20 cellular contexts compared by ENCODE assay signal in genomic region chr4:162102713-162103112, GRCh38.
DNase-seq lines count a peak whose midpoint lies in the region; ATAC-seq, FAIRE-seq and TF ChIP-seq lines count a peak whose summit lies in the region.
"Had no signal": no experiment of that assay in that cellular context is flagged by ENCODE, and none has a peak within 500 bp of the region (broad histone marks: within the 10 kb centered on the region; RNA-seq: fewer than 3 reads in every experiment).

No MANE protein-coding gene starts in this region.

- H3K79me1 ChIP-seq in IMR-90 (ENCODE audit: low read depth in 1 of 2, low read length in 2 of 2): no peaks in the 10 kb centered on the region

- TF ChIP-seq POLR2A in A549 (IDR thresholded peaks at IDR 0.05; ENCODE audit: low read length) (no peak), IMR-90 (IDR thresholded peaks at IDR 0.05; ENCODE audit: low read depth, low read length) (no peak)

- H3K23ac ChIP-seq in IMR-90 (ENCODE audit: low read depth, low read length): no peak overlapping the region

- intact Hi-C loops in IMR-90 (cut with micrococcal nuclease): no loop called here

- POLR2A ChIA-PET in A549 (lab: Yijun Ruan, JAX) (no interaction called here), IMR-90 (lab: Charles Lee; ENCODE audit: unreplicated experiment) (no interaction called here)

- ATAC-seq in A549 (no peak), IMR-90 (ENCODE audit: low read depth) (no peak)

- no peak overlapping the region for H2BK15ac ChIP-seq in IMR-90 (ENCODE audit: low read depth, low read length)

- H3K27ac ChIP-seq in A549 (no peak overlapping the region), HUES48 (ENCODE audit: low read depth, low read length) (peak overlapping the region; percentile 50), IMR-90 (ENCODE audit: insufficient read depth, low read length) (no peak overlapping the region), small intestine (ENCODE audit: low read depth in 1 of 2, low read length in 1 of 2) (no peak overlapping the region)

- DNase-seq in A549 (ENCODE audit: low read depth in 1 of 2, low spot score in 1 of 2) (no peak), IMR-90 (no peak), small intestine (no peak), NCI-H748 (lab: John Stamatoyannopoulos, UW; ENCODE audit: unreplicated experiment) (no peak), pons (ENCODE audit: low spot score) (no peak)
- no peak for DNase-seq in activated naive CD4-positive, alpha-beta T cell treated with anti-CD3 and anti-CD28 coated beads, Interleukin-2, amount 50 U/mL, for 16 hours
- DNase-seq: 8988T; C1 segment of cervical spinal cord; Calu3; CD4-positive, alpha-beta memory T cell; COR-L47; DMS53; DMS79 treated with DMSO at 0.1 percent for 48 hours; GF-D8; GOT3; H7; HCEC 1CT had no signal

- H3K9ac ChIP-seq in HUES48 (ENCODE audit: low read depth, low read length) (no peak overlapping the region), IMR-90 (ENCODE audit: low read depth, low read length) (no peak overlapping the region)

- no peak overlapping the region for H3K56ac ChIP-seq in IMR-90 (ENCODE audit: extremely low read depth, insufficient read depth, low read length)

- dilution Hi-C loops in IMR-90 (cut with HindIII; ENCODE audit: low sequenced_read_pairs, unreplicated experiment): no loop called here

- no peak for TF ChIP-seq RAD21 in A549 (conservative IDR thresholded peaks at IDR 0.05 in 1 of 2, IDR thresholded peaks at IDR 0.05 in 1 of 2)
- TF ChIP-seq RAD21 in IMR-90 (IDR thresholded peaks at IDR 0.05; ENCODE audit: low read length): no peak

- no peak overlapping the region for H4K91ac ChIP-seq in IMR-90 (ENCODE audit: insufficient read depth, low read depth, low read length)

- H3K14ac ChIP-seq in IMR-90 (replicated peaks; ENCODE audit: low read depth, low read length): no peak overlapping the region

- no peak for TF ChIP-seq EP300 in A549 (IDR thresholded peaks at IDR 0.05)

- H2AFZ ChIP-seq in IMR-90 (replicated peaks; ENCODE audit: low read length, poor library complexity): no peak overlapping the region

- no peaks in the 10 kb centered on the region for H3K4me1 ChIP-seq in A549
- H3K4me1 ChIP-seq in HUES48 (ENCODE audit: control insufficient read depth, insufficient read depth, low read length): peaks cover 48% of the 10 kb centered on the region
- no peaks in the 10 kb centered on the region for H3K4me1 ChIP-seq in IMR-90 (ENCODE audit: control insufficient read depth, insufficient read depth, low read length)
- H3K4me1 ChIP-seq in small intestine (ENCODE audit: control insufficient read depth in 2 of 2, insufficient read depth in 1 of 2, low read depth in 1 of 2, low read length in 1 of 2): no peaks in the 10 kb centered on the region

- no peaks in the 10 kb centered on the region for H3K9me1 ChIP-seq in IMR-90 (ENCODE audit: insufficient read depth, low read length)

- no peak overlapping the region for H2AK9ac ChIP-seq in IMR-90 (replicated peaks; ENCODE audit: low read depth, low read length, poor library complexity)

- H3K9me3 ChIP-seq in A549: no peaks in the 10 kb centered on the region
- H3K9me3 ChIP-seq in HUES48 (ENCODE audit: control insufficient read depth, insufficient read depth, low read length): no peaks in the 10 kb centered on the region; the same call in 1 of the 2 replicates
- 0 out of 2 replicates have a peak, but pooled peaks cover 2% of the 10 kb centered on the region for H3K9me3 ChIP-seq in IMR-90 (ENCODE audit: control insufficient read depth, insufficient read depth, low read length)
- no peaks in the 10 kb centered on the region for H3K9me3 ChIP-seq in small intestine (ENCODE audit: control insufficient read depth, low read depth)

- H3K36me3 ChIP-seq in HUES48 (ENCODE audit: control insufficient read depth, insufficient read depth, low read length) (no peaks in the 10 kb centered on the region), IMR-90 (ENCODE audit: control insufficient read depth, insufficient read depth, low read length) (no peaks in the 10 kb centered on the region), small intestine (ENCODE audit: control insufficient read depth in 2 of 2, insufficient read depth in 2 of 2, low read length in 2 of 2) (no peaks in the 10 kb centered on the region)

- 28% methylated on average over 1 of the region's 1 CpG for WGBS in A549 (ENCODE audit: missing lambda C conversion rate)
- no CpG with 5 or more reads among the region's 1 CpG for WGBS in IMR-90 (ENCODE audit: extremely low coverage in 2 of 2, insufficient read length in 1 of 2), 2 experiments
- 21 to 44% (median 25%) methylated on average over 1 of the region's 1 CpG for WGBS in small intestine, 3 donors

- no peak overlapping the region for H2BK120ac ChIP-seq in IMR-90 (ENCODE audit: low read depth, low read length)

- H2BK5ac ChIP-seq in IMR-90 (ENCODE audit: low read depth, low read length, poor library complexity, severe bottlenecking): no peak overlapping the region

- no TSS peak for BruUV-seq in IMR-90 (replicated peaks; lab: Mats Ljungman, UMichigan)

- H3K27me3 ChIP-seq in HUES48 (ENCODE audit: control insufficient read depth, insufficient read depth, low read length) (no peaks in the 10 kb centered on the region), IMR-90 (ENCODE audit: control insufficient read depth, insufficient read depth, low read length) (no peaks in the 10 kb centered on the region), small intestine (ENCODE audit: control insufficient read depth in 2 of 2, insufficient read depth in 2 of 2, low read length in 2 of 2) (no peaks in the 10 kb centered on the region)

- TF ChIP-seq CTCF in A549 (IDR thresholded peaks at IDR 0.05) (no peak), IMR-90 (conservative IDR thresholded peaks at IDR 0.05; ENCODE audit: low read depth, low read length) (no peak)

- H4K8ac ChIP-seq in IMR-90 (ENCODE audit: low read depth in 2 of 2, low read length in 2 of 2): no peak overlapping the region

- no peak overlapping the region for H2AK5ac ChIP-seq in IMR-90 (ENCODE audit: low read depth, low read length)

- no peak overlapping the region for H2BK20ac ChIP-seq in IMR-90 (ENCODE audit: low read depth, low read length)

- no peak for FAIRE-seq in A549 (lab: Jason Lieb, UNC)
- FAIRE-seq in small intestine (lab: Jason Lieb, UNC): peak; percentile 98
- FAIRE-seq: GM12892, GM19239 had no signal

- H4K20me1 ChIP-seq in IMR-90 (ENCODE audit: insufficient read depth, low read length): no peaks in the 10 kb centered on the region

- no peak overlapping the region for H4K5ac ChIP-seq in IMR-90 (ENCODE audit: low read depth, low read length)

- H3K18ac ChIP-seq in IMR-90 (ENCODE audit: low read depth, low read length): no peak overlapping the region

- CTCF ChIA-PET in A549 (lab: Yijun Ruan, JAX): no interaction called here
- CTCF ChIA-PET in IMR-90 (lab: Yijun Ruan, JAX): no interaction called here

- H3K4me3 ChIP-seq in A549: no peak overlapping the region
- H3K4me3 ChIP-seq in HUES48 (ENCODE audit: low read depth, low read length): no peak overlapping the region
- H3K4me3 ChIP-seq in IMR-90 (ENCODE audit: insufficient read depth, low read depth, low read length): no peak overlapping the region
- H3K4me3 ChIP-seq in small intestine (ENCODE audit: low read depth in 1 of 2, low read length in 2 of 2): no peak overlapping the region

- H3K4me2 ChIP-seq in A549 (no peak overlapping the region), IMR-90 (ENCODE audit: low read depth, low read length) (no peak overlapping the region)

- in situ Hi-C loops in IMR-90 (cut with MboI; ENCODE audit: low sequenced_read_pairs): no loop called here

- H3K4ac ChIP-seq in IMR-90 (ENCODE audit: low read depth, low read length): no peak overlapping the region

TF ChIP-seq in A549, 52 proteins besides CTCF, POLR2A, EP300 and RAD21:
- no peak for TF ChIP-seq USF2 (IDR thresholded peaks at IDR 0.05)
- TF ChIP-seq MAFK (IDR thresholded peaks at IDR 0.05; ENCODE audit: partially characterized antibody): peak; percentile 56
- TF ChIP-seq BHLHE40 (IDR thresholded peaks at IDR 0.05; ENCODE audit: low read depth, low read length): no peak
- TF ChIP-seq HOXB5 (CRISPR knock-in tag; IDR thresholded peaks at IDR 0.05): no peak
- no peak for TF ChIP-seq SREBF2 (IDR thresholded peaks at IDR 0.05)
- TF ChIP-seq TP53 (CRISPR knock-in tag; IDR thresholded peaks at IDR 0.05): no peak
- TF ChIP-seq ZSCAN20 (CRISPR knock-in tag; IDR thresholded peaks at IDR 0.05): no peak
- no peak for TF ChIP-seq RARB (CRISPR knock-in tag; IDR thresholded peaks at IDR 0.05)
- no peak for TF ChIP-seq FOSL2 (IDR thresholded peaks at IDR 0.05)
- TF ChIP-seq FOSL2 (CRISPR knock-in tag; IDR thresholded peaks at IDR 0.05): no peak
TF ChIP-seq in A549: peak in this region for 1.

TF ChIP-seq in IMR-90, 13 proteins besides CTCF, POLR2A, EP300 and RAD21:
- TF ChIP-seq MAFK (IDR thresholded peaks at IDR 0.05; ENCODE audit: low read depth, low read length) (peak; percentile 64), BHLHE40 (IDR thresholded peaks at IDR 0.05; ENCODE audit: low read depth, low read length) (no peak)
TF ChIP-seq in IMR-90: peak in this region for 1.
